In genomic region chr18:45557296-45557695, GRCh38 we compare ENCODE assay signal across 17 cellular contexts. TPM values are rescaled to one million over a fixed set of nuclear protein-coding genes. Genes with fewer than 3 reads are reported as not detected.
DNase-seq lines count a peak whose midpoint lies in the region; ATAC-seq, FAIRE-seq and TF ChIP-seq lines count a peak whose summit lies in the region.
"Had no signal": no experiment of that assay in that cellular context is flagged by ENCODE, and none has a peak within 500 bp of the region (broad histone marks: within the 10 kb centered on the region; RNA-seq: fewer than 3 reads in every experiment).

No MANE protein-coding gene starts in this region.

- WGBS in small intestine, 3 donors, result 75 to 86% (median 85%) methylated on average over 4 of the region's 4 CpGs

- CTCF ChIA-PET in PC-3 (lab: Charles Lee), result no interaction called here

- H3K27ac ChIP-seq in PC-3 (ENCODE audit: low read length) (no peak overlapping the region), small intestine (ENCODE audit: low read depth in 1 of 2, low read length in 1 of 2) (no peak overlapping the region)
- H3K27ac ChIP-seq: 22Rv1, BLaER1 had no signal

- H3F3A ChIP-seq in PC-3 (ENCODE audit: low read length, unreplicated experiment), result no peaks in the 10 kb centered on the region

- no peaks in the 10 kb centered on the region for H3K9me3 ChIP-seq in PC-3 (ENCODE audit: low read length)
- H3K9me3 ChIP-seq in small intestine (ENCODE audit: control insufficient read depth, low read depth), result no peaks in the 10 kb centered on the region
- H3K9me3 ChIP-seq: BLaER1, Caco-2 had no signal

- no peak overlapping the region for H3K9ac ChIP-seq in PC-3 (ENCODE audit: low read length)
- H3K9ac ChIP-seq: BLaER1 had no signal

- intact Hi-C loops in PC-3 (cut with micrococcal nuclease) (no loop called here), posterior cingulate gyrus (cut with DNase I) (no loop called here)

- no TSS peak for BruUV-seq in PC-3 (replicated peaks; lab: Mats Ljungman, UMichigan)

- H3K9me2 ChIP-seq in PC-3 (replicated peaks; ENCODE audit: low read length), result no peaks in the 10 kb centered on the region

- H3K36me3 ChIP-seq in PC-3 (ENCODE audit: low read depth, low read length) (no peaks in the 10 kb centered on the region), small intestine (ENCODE audit: control insufficient read depth in 2 of 2, insufficient read depth in 2 of 2, low read length in 2 of 2) (no peaks in the 10 kb centered on the region)
- H3K36me3 ChIP-seq: BLaER1 had no signal

- H3K4me2 ChIP-seq in PC-3 (ENCODE audit: low read length), result no peak overlapping the region
- H3K4me2 ChIP-seq: BLaER1 had no signal

- TF ChIP-seq CTCF in PC-3 (conservative IDR thresholded peaks at IDR 0.05; ENCODE audit: low read depth, low read length) (no peak), epithelial cell of esophagus (IDR thresholded peaks at IDR 0.05; ENCODE audit: insufficient read depth, low read depth, low read length, missing control alignments) (no peak)

- FAIRE-seq in small intestine (lab: Jason Lieb, UNC), result no peak

- no peak; the same call in 1 of the 2 replicates for ATAC-seq in PC-3

- H3K4me1 ChIP-seq in PC-3 (ENCODE audit: insufficient read depth, low read length) (no peaks in the 10 kb centered on the region), small intestine (ENCODE audit: control insufficient read depth in 2 of 2, insufficient read depth in 1 of 2, low read depth in 1 of 2, low read length in 1 of 2) (no peaks in the 10 kb centered on the region)
- H3K4me1 ChIP-seq: BLaER1, Caco-2 had no signal

- DNase-seq in DMS79 treated with DMSO at 0.1 percent for 48 hours (lab: John Stamatoyannopoulos, UW), result peak; percentile 22
- DNase-seq in DMS79 (lab: John Stamatoyannopoulos, UW), result no peak
- DNase-seq in PC-3, result peak; percentile 19
- DNase-seq in epithelial cell of esophagus (ENCODE audit: low read depth), result peak; percentile 44
- peak; percentile 20 for DNase-seq in renal cortical epithelial cell (ENCODE audit: low read depth)
- DNase-seq in small intestine, result no peak
- no peak for DNase-seq in posterior cingulate gyrus
- no peak for DNase-seq in activated naive CD4-positive, alpha-beta T cell treated with anti-CD3 and anti-CD28 coated beads, Interleukin-2, amount 50 U/mL, for 16 hours
- DNase-seq: AML-193; Caco-2; CD8-positive, alpha-beta memory T cell; HCEC 1CT; HFFc6 had no signal

- H3K27me3 ChIP-seq in PC-3 (ENCODE audit: low read length) (no peaks in the 10 kb centered on the region), small intestine (ENCODE audit: control insufficient read depth in 2 of 2, insufficient read depth in 2 of 2, low read length in 2 of 2) (no peaks in the 10 kb centered on the region)
- H3K27me3 ChIP-seq: BLaER1 had no signal

- H3K4me3 ChIP-seq in PC-3 (ENCODE audit: low read length) (no peak overlapping the region), epithelial cell of esophagus (ENCODE audit: low read length) (no peak overlapping the region), small intestine (ENCODE audit: low read depth in 1 of 2, low read length in 2 of 2) (no peak overlapping the region)
- H3K4me3 ChIP-seq: BLaER1 had no signal

- POLR2A ChIA-PET in PC-3 (lab: Charles Lee; ENCODE audit: unreplicated experiment), result no interaction called here

- H3K79me2 ChIP-seq in PC-3 (ENCODE audit: low read length), result no peaks in the 10 kb centered on the region

- H2AFZ ChIP-seq in PC-3 (ENCODE audit: low read length), result no peak overlapping the region

- H4K20me1 ChIP-seq in PC-3 (ENCODE audit: low read length), result no peaks in the 10 kb centered on the region
- H4K20me1 ChIP-seq: BLaER1 had no signal

RNA-seq across cellular contexts. Expression of gene SLC14A2, which starts 58.0 kb away (rescaled TPM):
- total RNA-seq in PC-3 (2014; rRNA removed) (not detected in 2 replicates), renal cortical epithelial cell (0.60 TPM in 1 of 2 replicates, not detected in the other)
- 1 to 10 TPM in 1 of 3 donors, under 1 TPM in 2; 0.04 to 1.8 (median 0.81) TPM for polyA plus RNA-seq in small intestine
- total RNA-seq: A673, Daoy, HFFc6 had no signal

Comparison
In these comparisons a context has a peak if more than half of its experiments do, and no peak if none do; other contexts are left out.
1. DNase-seq: peak in DMS79 treated with DMSO at 0.1 percent for 48 hours (single experiment), PC-3 (single experiment), epithelial cell of esophagus (single experiment) and renal cortical epithelial cell (single experiment); none in DMS79 (single experiment), small intestine (single experiment), posterior cingulate gyrus (0 of 10) and activated naive CD4-positive, alpha-beta T cell treated with anti-CD3 and anti-CD28 coated beads, Interleukin-2, amount 50 U/mL, for 16 hours (single experiment).